ENCODE assay signal across 15 cellular contexts in genomic region chr10:16184911-16185310, GRCh38.
DNase-seq lines count a peak whose midpoint lies in the region; ATAC-seq lines count a peak whose summit lies in the region.
"Had no signal": no experiment of that assay in that cellular context is flagged by ENCODE, and none has a peak within 500 bp of the region (broad histone marks: within the 10 kb centered on the region; RNA-seq: fewer than 3 reads in every experiment).

No MANE protein-coding gene starts in this region.

- H3K36me3 ChIP-seq in subcutaneous abdominal adipose tissue (ENCODE audit: control insufficient read depth in 5 of 5, insufficient read depth in 5 of 5, low read length in 5 of 5): no peaks in the 10 kb centered on the region
- no peaks in the 10 kb centered on the region for H3K36me3 ChIP-seq in CD4-positive, alpha-beta memory T cell (ENCODE audit: insufficient read depth, low read length)

- no peak overlapping the region for H3K27ac Mint-ChIP-seq in CD4-positive, alpha-beta memory T cell
- H3K27ac Mint-ChIP-seq: CD14-positive monocyte; CD8-positive, alpha-beta memory T cell had no signal

- CTCF ChIA-PET in CD4-positive, alpha-beta memory T cell (lab: Charles Lee; ENCODE audit: partially characterized antibody): no interaction called here

- H3K9me3 ChIP-seq in subcutaneous abdominal adipose tissue (ENCODE audit: control insufficient read depth in 5 of 5, low read length in 5 of 5): no peaks in the 10 kb centered on the region
- no peaks in the 10 kb centered on the region for H3K9me3 ChIP-seq in CD4-positive, alpha-beta memory T cell (ENCODE audit: control insufficient read depth in 1 of 2, low read length in 2 of 2)

- H3K4me1 ChIP-seq in subcutaneous abdominal adipose tissue (ENCODE audit: control insufficient read depth in 5 of 5, insufficient read depth in 5 of 5, low read length in 5 of 5): peaks cover 0 to 9% (median 0%) of the 10 kb centered on the region in 5 donors
- no peaks in the 10 kb centered on the region for H3K4me1 ChIP-seq in CD4-positive, alpha-beta memory T cell (ENCODE audit: insufficient read depth, low read length)

- H3K4me3 Mint-ChIP-seq in CD4-positive, alpha-beta memory T cell: no peak overlapping the region
- H3K4me3 Mint-ChIP-seq: CD14-positive monocyte; CD8-positive, alpha-beta memory T cell had no signal

- H3K9me3 Mint-ChIP-seq in CD4-positive, alpha-beta memory T cell: no peaks in the 10 kb centered on the region
- H3K9me3 Mint-ChIP-seq: CD8-positive, alpha-beta memory T cell had no signal

- no peak overlapping the region for H3K4me3 ChIP-seq in subcutaneous abdominal adipose tissue (ENCODE audit: low read depth in 1 of 5, low read length in 5 of 5)
- no peak overlapping the region for H3K4me3 ChIP-seq in CD4-positive, alpha-beta memory T cell (ENCODE audit: low read length in 2 of 2)

- intact Hi-C loops in left ventricle myocardium superior (cut with micrococcal nuclease): no loop called here
- intact Hi-C loops in Right ventricle myocardium inferior (cut with DNase I): no loop called here
- intact Hi-C loops in CD4-positive, alpha-beta memory T cell (cut with micrococcal nuclease): no loop called here

- POLR2A ChIA-PET in CD4-positive, alpha-beta memory T cell (lab: Charles Lee; ENCODE audit: partially characterized antibody): no interaction called here

- peaks cover 0 to 2% (median 0%) of the 10 kb centered on the region in 4 donors for H3K4me1 Mint-ChIP-seq in CD4-positive, alpha-beta memory T cell
- H3K4me1 Mint-ChIP-seq: CD14-positive monocyte had no signal

- ATAC-seq in left ventricle myocardium superior: peak; percentile 13
- no peak for ATAC-seq in Right ventricle myocardium inferior

- peak overlapping the region; percentile 20 for H3K27ac ChIP-seq in subcutaneous abdominal adipose tissue (ENCODE audit: low read depth, low read length)
- H3K27ac ChIP-seq in CD4-positive, alpha-beta memory T cell (ENCODE audit: low read depth, low read length): no peak overlapping the region
- H3K27ac ChIP-seq: 22Rv1, HL-60 had no signal

- H3K9ac ChIP-seq in subcutaneous abdominal adipose tissue (ENCODE audit: low read length in 5 of 5): no peak overlapping the region

- no peaks in the 10 kb centered on the region for H3K27me3 ChIP-seq in subcutaneous abdominal adipose tissue (ENCODE audit: control insufficient read depth in 5 of 5, insufficient read depth in 4 of 5, low read length in 5 of 5)
- H3K27me3 ChIP-seq in CD4-positive, alpha-beta memory T cell (ENCODE audit: insufficient read depth, low read length): no peaks in the 10 kb centered on the region

- no peaks in the 10 kb centered on the region for H3K36me3 Mint-ChIP-seq in CD4-positive, alpha-beta memory T cell
- H3K36me3 Mint-ChIP-seq: CD14-positive monocyte; CD8-positive, alpha-beta memory T cell had no signal

- DNase-seq in left ventricle myocardium superior (no peak), Right ventricle myocardium inferior (ENCODE audit: missing footprints) (no peak), kidney tubule cell (ENCODE audit: low spot score) (peak; percentile 64), occipital lobe (lab: John Stamatoyannopoulos, UW) (no peak)
- no peak for DNase-seq in CD4-positive, alpha-beta memory T cell
- DNase-seq in activated naive CD4-positive, alpha-beta T cell treated with anti-CD3 and anti-CD28 coated beads, Interleukin-2, amount 50 U/mL, for 16 hours: no peak
- DNase-seq: CD8-positive, alpha-beta memory T cell; DMS53; GF-D8; H7; IMR-90 had no signal

- peaks cover 0 to 2% of the 10 kb centered on the region in 2 donors for H3K27me3 Mint-ChIP-seq in CD4-positive, alpha-beta memory T cell
